Comparison of ENCODE assay signal across 22 cellular contexts in genomic region chrX:33194876-33195433, GRCh38. TPM values are rescaled to one million over a fixed set of nuclear protein-coding genes. Genes with fewer than 3 reads are reported as not detected.
DNase-seq lines count a peak whose midpoint lies in the region; ATAC-seq and FAIRE-seq lines count a peak whose summit lies in the region.
"Had no signal": no experiment of that assay in that cellular context is flagged by ENCODE, and none has a peak within 500 bp of the region (broad histone marks: within the 10 kb centered on the region; RNA-seq: fewer than 3 reads in every experiment).

No MANE protein-coding gene starts in this region.

- ATAC-seq in left ventricle myocardium superior (peak; percentile 59), sciatic nerve (peak; percentile 41)
- ATAC-seq in stimulated activated naive CD8-positive, alpha-beta T cell treated with anti-CD3 and anti-CD28 coated beads, Interleukin-15, Interleukin-2, amounts not matched to agents 100 U/mL and 50 U/mL, for 24 hours, result no peak
- ATAC-seq: GM12878, T-cell had no signal

- DNase-seq in HTR-8/SVneo (ENCODE audit: insufficient read length, low spot score) (no peak), astrocyte of the hippocampus (ENCODE audit: low read depth, low spot score) (peak; percentile 60), left ventricle myocardium superior (no peak), sciatic nerve (ENCODE audit: low spot score) (no peak), activated T-cell treated with anti-CD3 and anti-CD28 coated beads for 4 hours (no peak), SKM-1 (lab: John Stamatoyannopoulos, UW; ENCODE audit: unreplicated experiment) (no peak), foreskin melanocyte (no peak)
- no peak for DNase-seq in stimulated activated naive CD8-positive, alpha-beta T cell treated with anti-CD3 and anti-CD28 coated beads, Interleukin-15, Interleukin-2, amounts not matched to agents 100 U/mL and 50 U/mL, for 24 hours
- DNase-seq: activated CD4-positive, alpha-beta T cell treated with anti-CD3 and anti-CD28 coated beads for 48 hours; activated CD8-positive, alpha-beta memory T cell treated with anti-CD3 and anti-CD28 coated beads, Interleukin-2, amount 50 U/mL, for 48 hours; activated gamma-delta T cell; CD4-positive, CD25-positive, alpha-beta regulatory T cell; colonic mucosa; GF-D8; NCI-H1105 treated with DMSO at 0.1 percent for 48 hours; NCI-H2107; NCI-H524 treated with DMSO at 0.1 percent for 48 hours; occipital lobe; stimulated activated CD4-positive, alpha-beta T cell treated with anti-CD3 and anti-CD28 coated beads, Interleukin-4, amount 100 ng/mL, for 1 hour; T-cell had no signal

- peak; percentile 80 for FAIRE-seq in HTR-8/SVneo (lab: Jason Lieb, UNC)
- FAIRE-seq: GM12878 had no signal

- intact Hi-C loops in left ventricle myocardium superior (cut with micrococcal nuclease) (no loop called here), sciatic nerve (cut with DNase I) (no loop called here)

RNA-seq across cellular contexts. Expression of gene DMD, which starts 16.4 kb away (rescaled TPM):
- total RNA-seq in left ventricle myocardium superior (131 TPM), sciatic nerve (306 TPM)
- total RNA-seq: HT-29 had no signal
